10 cellular contexts compared by ENCODE assay signal in the genomic region with DNA sequence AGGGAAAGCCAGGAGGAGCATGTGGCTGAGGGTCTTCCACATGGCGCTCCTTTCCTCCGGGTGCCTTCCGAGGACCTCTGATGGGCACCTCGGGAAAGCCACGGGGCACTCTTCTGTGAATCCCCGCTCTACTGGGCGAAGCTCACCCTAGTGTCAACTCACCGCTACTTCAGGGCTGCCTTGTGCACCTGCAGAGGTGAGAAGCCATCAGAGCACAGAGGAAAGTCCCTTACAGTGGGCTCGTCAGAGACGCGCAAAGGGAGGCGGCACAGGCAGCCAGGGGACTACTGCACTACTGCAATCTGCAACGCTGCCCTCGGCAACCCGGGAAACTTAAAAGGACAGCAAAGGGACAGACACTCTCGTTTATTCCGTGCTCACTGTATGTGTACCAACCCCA. TPM values are rescaled to one million over a fixed set of nuclear protein-coding genes. Genes with fewer than 3 reads are reported as not detected.
A peak's percentile ranks its signal among the peaks of the same experiment; 100 is the strongest.
DNase-seq lines count a peak whose midpoint lies in the region; ATAC-seq and TF ChIP-seq lines count a peak whose summit lies in the region.
"Not testable (repeated sequence)": the region's sequence is repeated elsewhere in the genome, so short reads cannot be mapped to it uniquely, and the experiment has no call there.
"Had no signal": no experiment of that assay in that cellular context is flagged by ENCODE, and none has a peak within 500 bp of the region (broad histone marks: within the 10 kb centered on the region; RNA-seq: fewer than 3 reads in every experiment).

No MANE protein-coding gene starts in this region.

- not testable (repeated sequence) for H3K9me3 ChIP-seq in CD4-positive, alpha-beta T cell (ENCODE audit: control insufficient read depth, low read length); right lobe of liver

- H3K27me3 Mint-ChIP-seq in CD4-positive, alpha-beta T cell; WTC11 (ENCODE audit: low read depth): not testable (repeated sequence)

- not testable (repeated sequence) for TF ChIP-seq POLR2A in right lobe of liver (IDR thresholded peaks at IDR 0.05)

- POLR2A ChIA-PET in CD4-positive, alpha-beta T cell (lab: Charles Lee); WTC11 (lab: Charles Lee): not testable (repeated sequence)

- H3K4me1 ChIP-seq in right lobe of liver, result not testable (repeated sequence)

- not testable (repeated sequence) for H3K27ac Mint-ChIP-seq in CD4-positive, alpha-beta T cell; WTC11

- no CpG with 5 or more reads among the region's 17 CpGs for WGBS in right lobe of liver (ENCODE audit: insufficient coverage, low coverage, low lambda C conversion rate, missing lambda C conversion rate)

- intact Hi-C loops in CD4-positive, alpha-beta T cell (cut with DNase I, micrococcal nuclease); right lobe of liver (cut with DNase I): not testable (repeated sequence)

- not testable (repeated sequence) for TF ChIP-seq CTCF in CD4-positive, alpha-beta T cell (IDR thresholded peaks at IDR 0.05); WTC11 (IDR thresholded peaks at IDR 0.05); right lobe of liver (IDR thresholded peaks at IDR 0.05)

- ATAC-seq in CD4-positive, alpha-beta T cell (ENCODE audit: poor library complexity), result peak; percentile 43
- peak; percentile 36 for ATAC-seq in GM18909 (IDR thresholded peaks at IDR 0.05; ENCODE audit: poor library complexity, unreplicated experiment)
- peak; percentile 30 for ATAC-seq in GM21367 (IDR thresholded peaks at IDR 0.05; ENCODE audit: unreplicated experiment)
- peak; percentile 30 for ATAC-seq in HG02571 (IDR thresholded peaks at IDR 0.05; ENCODE audit: unreplicated experiment)
- ATAC-seq in HG02981 (IDR thresholded peaks at IDR 0.05; ENCODE audit: unreplicated experiment), result peak; percentile 36
- peak; percentile 42 for ATAC-seq in HG03354 (IDR thresholded peaks at IDR 0.05; ENCODE audit: poor library complexity, severe bottlenecking, unreplicated experiment)
- peak; percentile 17 for ATAC-seq in WTC11
- ATAC-seq in right lobe of liver, result peak in 3 of 4 donors; percentile 7 to 20 (median 12)

- DNase-seq in CD4-positive, alpha-beta T cell; WTC11 (ENCODE audit: low spot score); right lobe of liver: not testable (repeated sequence)

- CTCF ChIA-PET in CD4-positive, alpha-beta T cell (lab: Charles Lee); WTC11 (lab: Charles Lee): not testable (repeated sequence)

- not testable (repeated sequence) for H3K9me3 Mint-ChIP-seq in CD4-positive, alpha-beta T cell; WTC11

- H3K4me1 Mint-ChIP-seq in CD4-positive, alpha-beta T cell (ENCODE audit: low read depth); WTC11: not testable (repeated sequence)

- H3K27ac ChIP-seq in CD4-positive, alpha-beta T cell (ENCODE audit: low read depth, low read length); right lobe of liver: not testable (repeated sequence)

- not testable (repeated sequence) for H3K4me3 Mint-ChIP-seq in CD4-positive, alpha-beta T cell; WTC11

- H3K4me3 ChIP-seq in right lobe of liver, result not testable (repeated sequence)

- H3K36me3 ChIP-seq in right lobe of liver, result not testable (repeated sequence)

- H3K36me3 Mint-ChIP-seq in CD4-positive, alpha-beta T cell (ENCODE audit: low read depth); WTC11: not testable (repeated sequence)

- not testable (repeated sequence) for H3K27me3 ChIP-seq in CD4-positive, alpha-beta T cell (ENCODE audit: control insufficient read depth, insufficient read depth, low read length); right lobe of liver

RNA-seq across cellular contexts. Expression of a gene that starts 1.4 kb away (rescaled TPM):
- total RNA-seq in CD4-positive, alpha-beta T cell, result 10 to 100 TPM; 29.6 to 30.2 TPM
- total RNA-seq in WTC11 (2021) (0.15 to 0.21 TPM (median 0.21 TPM) in 3 replicates), right lobe of liver (1 to 10 TPM; 2.2 to 8.0 (median 6.0) TPM)

RNA-seq across cellular contexts. Expression of a gene that starts 50.5 kb away (rescaled TPM):
- total RNA-seq in CD4-positive, alpha-beta T cell, result under 1 TPM; 0.25 to 0.47 TPM
- total RNA-seq in WTC11 (2021) (2.4 to 3.0 TPM (median 2.9 TPM) in 3 replicates), right lobe of liver (under 1 TPM in 4 of 6 experiments, not detected in 2; 0.22 to 0.44 (median 0.36) TPM)
- total RNA-seq: HT1080, sciatic nerve had no signal
